12 cellular contexts compared by ENCODE assay signal in genomic region chrX:49231333-49232000, GRCh38. TPM values are rescaled to one million over a fixed set of nuclear protein-coding genes. Genes with fewer than 3 reads are reported as not detected.
A peak's percentile ranks its signal among the peaks of the same experiment; 100 is the strongest.
DNase-seq lines count a peak whose midpoint lies in the region; ATAC-seq and TF ChIP-seq lines count a peak whose summit lies in the region.
"Had no signal": no experiment of that assay in that cellular context is flagged by ENCODE, and none has a peak within 500 bp of the region (broad histone marks: within the 10 kb centered on the region; RNA-seq: fewer than 3 reads in every experiment).

No MANE protein-coding gene starts in this region.

- H3K4me1 Mint-ChIP-seq in activated T-cell treated with anti-CD3 and anti-CD28 coated beads, Interleukin-2, amount 50 U/mL, for 72 hours (ENCODE audit: low read depth) = peaks cover 15% of the 10 kb centered on the region
- peaks cover 10% of the 10 kb centered on the region for H3K4me1 Mint-ChIP-seq in WTC11
- peaks cover 30% of the 10 kb centered on the region for H3K4me1 Mint-ChIP-seq in stimulated activated naive CD8-positive, alpha-beta T cell treated with anti-CD3 and anti-CD28 coated beads, Interleukin-15, amount 100 ng/mL, for 72 hours

- H3K27ac Mint-ChIP-seq in activated T-cell treated with anti-CD3 and anti-CD28 coated beads, Interleukin-2, amount 50 U/mL, for 72 hours = peak overlapping the region; percentile 77
- H3K27ac Mint-ChIP-seq in WTC11 = no peak overlapping the region
- H3K27ac Mint-ChIP-seq in stimulated activated naive CD8-positive, alpha-beta T cell treated with anti-CD3 and anti-CD28 coated beads, Interleukin-15, amount 100 ng/mL, for 72 hours = peak overlapping the region in 1 of 2 donors; percentile 95

- CTCF ChIA-PET in WTC11 (lab: Charles Lee) = interaction anchor here (0.6 to 1.3 kb wide), 4 partner anchors 38 to 47 kb away, joined by 3 to 6 read pairs (median 4); no protein-coding TSS in a partner anchor

- no peak for ATAC-seq in activated T-cell treated with anti-CD3 and anti-CD28 coated beads, Interleukin-2, amount 50 U/mL, for 72 hours (replicated peaks in 1 of 2)
- no peak for ATAC-seq in WTC11
- ATAC-seq in stimulated activated naive CD8-positive, alpha-beta T cell treated with anti-CD3 and anti-CD28 coated beads, Interleukin-15, amount 100 ng/mL, for 72 hours = no peak
- no peak for ATAC-seq in left colon
- ATAC-seq in HG03457 (IDR thresholded peaks at IDR 0.05; ENCODE audit: unreplicated experiment) = no peak
- ATAC-seq: PC-3 had no signal

- H3K36me3 ChIP-seq in iPS-18a (ENCODE audit: control insufficient read depth, low read depth, low read length) = no peaks in the 10 kb centered on the region
- H3K36me3 ChIP-seq: left lung, thoracic aorta had no signal

- H3K36me3 Mint-ChIP-seq in activated T-cell treated with anti-CD3 and anti-CD28 coated beads, Interleukin-2, amount 50 U/mL, for 72 hours (ENCODE audit: insufficient read depth in 2 of 2) = no peaks in the 10 kb centered on the region
- H3K36me3 Mint-ChIP-seq in WTC11 = no peaks in the 10 kb centered on the region

- H3K27me3 ChIP-seq in iPS-18a (ENCODE audit: control insufficient read depth, insufficient read depth, low read length) = no peaks in the 10 kb centered on the region
- H3K27me3 ChIP-seq: left lung had no signal

- peak overlapping the region; percentile 61 for H3K4me3 ChIP-seq in iPS-18a (ENCODE audit: low read length)

- H3K27ac ChIP-seq in iPS-18a (ENCODE audit: low read length) = no peak overlapping the region
- H3K27ac ChIP-seq: thoracic aorta had no signal

- H3K4me1 ChIP-seq in iPS-18a (ENCODE audit: control insufficient read depth, low read depth, low read length) = peaks cover 3% of the 10 kb centered on the region

- no peak for TF ChIP-seq CTCF in WTC11 (IDR thresholded peaks at IDR 0.05)

- intact Hi-C loops in left colon (cut with DNase I, micrococcal nuclease) = no loop called here

- no peaks in the 10 kb centered on the region for H3K9me3 Mint-ChIP-seq in activated T-cell treated with anti-CD3 and anti-CD28 coated beads, Interleukin-2, amount 50 U/mL, for 72 hours
- no peaks in the 10 kb centered on the region for H3K9me3 Mint-ChIP-seq in WTC11
- H3K9me3 Mint-ChIP-seq in stimulated activated naive CD8-positive, alpha-beta T cell treated with anti-CD3 and anti-CD28 coated beads, Interleukin-15, amount 100 ng/mL, for 72 hours = no peaks in the 10 kb centered on the region

- DNase-seq in activated T-cell treated with anti-CD3 and anti-CD28 coated beads, Interleukin-2, amount 50 U/mL, for 72 hours = no peak
- DNase-seq in activated T-cell treated with anti-CD3 and anti-CD28 coated beads for 4 hours (no peak), WTC11 (ENCODE audit: low spot score) (no peak), left colon (no peak)
- DNase-seq in stimulated activated naive CD8-positive, alpha-beta T cell treated with anti-CD3 and anti-CD28 coated beads, Interleukin-15, amount 100 ng/mL, for 72 hours = no peak
- no peak for DNase-seq in stimulated activated naive CD4-positive, alpha-beta T cell treated with Interleukin-2 at 50 U/mL for 16 hours (lab: John Stamatoyannopoulos, UW)
- DNase-seq: NCI-H1105 treated with DMSO at 0.1 percent for 48 hours, PC-3 had no signal

- POLR2A ChIA-PET in WTC11 (lab: Charles Lee) = no interaction called here

- H3K9me3 ChIP-seq in iPS-18a (ENCODE audit: control insufficient read depth, low read depth, low read length) = peaks cover 6% of the 10 kb centered on the region
- H3K9me3 ChIP-seq: left lung, thoracic aorta had no signal

- no peak overlapping the region for H3K9ac ChIP-seq in iPS-18a (ENCODE audit: low read length)

- peaks cover 7% of the 10 kb centered on the region for H3K27me3 Mint-ChIP-seq in activated T-cell treated with anti-CD3 and anti-CD28 coated beads, Interleukin-2, amount 50 U/mL, for 72 hours (ENCODE audit: low read depth)
- H3K27me3 Mint-ChIP-seq in WTC11 (ENCODE audit: low read depth) = peaks cover 6% of the 10 kb centered on the region
- H3K27me3 Mint-ChIP-seq in stimulated activated naive CD8-positive, alpha-beta T cell treated with anti-CD3 and anti-CD28 coated beads, Interleukin-15, amount 100 ng/mL, for 72 hours = no peaks in the 10 kb centered on the region

- H3K4me3 Mint-ChIP-seq in activated T-cell treated with anti-CD3 and anti-CD28 coated beads, Interleukin-2, amount 50 U/mL, for 72 hours = peak overlapping the region; percentile 78 to 79
- peak overlapping the region; percentile 75 for H3K4me3 Mint-ChIP-seq in WTC11
- peak overlapping the region; percentile 80 to 81 for H3K4me3 Mint-ChIP-seq in stimulated activated naive CD8-positive, alpha-beta T cell treated with anti-CD3 and anti-CD28 coated beads, Interleukin-15, amount 100 ng/mL, for 72 hours

TF ChIP-seq in WTC11, 78 proteins besides CTCF, POLR2A, EP300 and RAD21 (continues in another document):
- no peak for TF ChIP-seq RORB (CRISPR knock-in tag; IDR thresholded peaks at IDR 0.05)
- TF ChIP-seq PRDM15 (CRISPR knock-in tag; IDR thresholded peaks at IDR 0.05) = no peak
- no peak for TF ChIP-seq RELA (CRISPR knock-in tag; IDR thresholded peaks at IDR 0.05; ENCODE audit: borderline replicate concordance)
- no peak for TF ChIP-seq NFE2L1 (CRISPR knock-in tag; IDR thresholded peaks at IDR 0.05)
- TF ChIP-seq OVOL2 (CRISPR knock-in tag; IDR thresholded peaks at IDR 0.05; ENCODE audit: borderline replicate concordance) = no peak

RNA-seq across cellular contexts. Expression of gene CACNA1F, which starts 1.7 kb away (rescaled TPM):
- total RNA-seq in activated T-cell treated with anti-CD3 and anti-CD28 coated beads, Interleukin-2, amount 50 U/mL, for 72 hours = 1 to 10 TPM; 3.4 to 4.1 TPM
- 1.6 to 2.7 TPM (median 1.8 TPM) in 3 replicates for total RNA-seq in WTC11 (2021)
- 1 to 10 TPM in 1 of 2 donors, under 1 TPM in 1; 0.70 to 2.0 TPM for total RNA-seq in left colon
- total RNA-seq: PC-3 had no signal

RNA-seq across cellular contexts. Expression of gene CCDC22, which starts 3.8 kb away (rescaled TPM):
- 10 to 100 TPM; 24.5 to 27.2 TPM for total RNA-seq in activated T-cell treated with anti-CD3 and anti-CD28 coated beads, Interleukin-2, amount 50 U/mL, for 72 hours
- total RNA-seq in WTC11 (2021) (10.2 to 13.4 TPM (median 13.2 TPM) in 3 replicates), left colon (10 to 100 TPM; 14.3 to 16.9 TPM)

RNA-seq across cellular contexts. Expression of gene SYP, which starts 31.5 kb away (rescaled TPM):
- 10 to 100 TPM in 1 of 2 donors, 1 to 10 TPM in 1; 8.7 to 15.9 TPM for total RNA-seq in activated T-cell treated with anti-CD3 and anti-CD28 coated beads, Interleukin-2, amount 50 U/mL, for 72 hours
- total RNA-seq in WTC11 (2021) = 4.8 to 7.0 TPM (median 5.3 TPM) in 3 replicates
- total RNA-seq in left colon = 1 to 10 TPM; 4.6 to 6.9 TPM

RNA-seq across cellular contexts. Expression of gene FOXP3, which starts 33.0 kb away (rescaled TPM):
- 10 to 100 TPM; 16.7 to 22.8 TPM for total RNA-seq in activated T-cell treated with anti-CD3 and anti-CD28 coated beads, Interleukin-2, amount 50 U/mL, for 72 hours
- total RNA-seq in WTC11 (2021) (0.39 to 0.42 TPM (median 0.39 TPM) in 3 replicates), left colon (under 1 TPM in 1 of 2 donors, not detected in 1; 0.14 TPM)
- total RNA-seq: PC-3, thoracic aorta had no signal

RNA-seq across cellular contexts. Expression of gene PPP1R3F, which starts 38.1 kb away (rescaled TPM):
- total RNA-seq in activated T-cell treated with anti-CD3 and anti-CD28 coated beads, Interleukin-2, amount 50 U/mL, for 72 hours = 10 to 100 TPM in 1 of 2 donors, 1 to 10 TPM in 1; 9.8 to 16.1 TPM
- total RNA-seq in WTC11 (2021) (7.0 to 14.1 TPM (median 11.3 TPM) in 3 replicates), left colon (1 to 10 TPM; 1.9 to 2.5 TPM)
